Comparison of ENCODE assay signal across 8 cellular contexts in genomic region chr4:76993787-76994641, GRCh38. TPM values are rescaled to one million over a fixed set of nuclear protein-coding genes. Genes with fewer than 3 reads are reported as not detected.
DNase-seq lines count a peak whose midpoint lies in the region; ATAC-seq and TF ChIP-seq lines count a peak whose summit lies in the region.

No MANE protein-coding gene starts in this region.

- no peaks in the 10 kb centered on the region for H3K27me3 ChIP-seq in Peyer's patch
- H3K27me3 ChIP-seq in WERI-Rb-1 (ENCODE audit: insufficient read depth, low read depth, severe bottlenecking), result no peaks in the 10 kb centered on the region

- peaks cover 0 to 4% (median 0%) of the 10 kb centered on the region in 4 donors for H3K4me1 ChIP-seq in Peyer's patch

- no peak overlapping the region for H3K27ac ChIP-seq in Peyer's patch
- H3K27ac ChIP-seq in angular gyrus (ENCODE audit: low read depth, low read length), result peak overlapping the region; percentile 41
- no peak overlapping the region for H3K27ac ChIP-seq in WERI-Rb-1

- TF ChIP-seq POLR2A in Peyer's patch (IDR thresholded peaks at IDR 0.05), result no peak

- peak; percentile 87 for ATAC-seq in GM19023 (IDR thresholded peaks at IDR 0.05; ENCODE audit: unreplicated experiment)
- peak; percentile 86 for ATAC-seq in HG03045 (IDR thresholded peaks at IDR 0.05; ENCODE audit: unreplicated experiment)

- peaks cover 0 to 30% (median 0%) of the 10 kb centered on the region in 3 donors for H3K36me3 ChIP-seq in Peyer's patch
- peaks cover 11% of the 10 kb centered on the region; the same call in 1 of the 2 replicates for H3K36me3 ChIP-seq in WERI-Rb-1

- H3K4me3 ChIP-seq in Peyer's patch (peak overlapping the region in 1 of 4 donors; percentile 4), WERI-Rb-1 (ENCODE audit: low read depth, low read length) (no peak overlapping the region)

- TF ChIP-seq CTCF in Peyer's patch (IDR thresholded peaks at IDR 0.05) (no peak), WERI-Rb-1 (IDR thresholded peaks at IDR 0.05; ENCODE audit: low read depth, low read length) (no peak)

- in situ Hi-C loops in ACHN (cut with HindIII; ENCODE audit: low pct_ligation_motif_present, low pct_unique_long_range_greater_than_20kb, low sequenced_read_pairs), result no loop called here

- DNase-seq in Peyer's patch (peak in 2 of 3 donors; percentile 60 to 74), WERI-Rb-1 (no peak), pons (ENCODE audit: low spot score) (no peak), ACHN (no peak)
- DNase-seq in stimulated activated CD8-positive, alpha-beta memory T cell treated with anti-CD3 and anti-CD28 coated beads, Interleukin-12 subunit alpha, Interleukin-12 subunit beta, amount 100 ng/mL, for 4 hours (ENCODE audit: low read depth), result peak; percentile 8

- no peaks in the 10 kb centered on the region for H3K9me3 ChIP-seq in Peyer's patch
- H3K9me3 ChIP-seq in WERI-Rb-1 (ENCODE audit: severe bottlenecking), result no peaks in the 10 kb centered on the region

RNA-seq across cellular contexts. Expression of gene SEPTIN11, which starts 44.5 kb away (rescaled TPM):
- total RNA-seq in Peyer's patch, result 100 to 1,000 TPM in 1 of 4 donors, 10 to 100 TPM in 3; 58.8 to 354 (median 80.0) TPM

Comparison
In these comparisons a context has a peak if more than half of its experiments do, and no peak if none do; other contexts are left out.
1. DNase-seq: peak in Peyer's patch (2 of 3) and stimulated activated CD8-positive, alpha-beta memory T cell treated with anti-CD3 and anti-CD28 coated beads, Interleukin-12 subunit alpha, Interleukin-12 subunit beta, amount 100 ng/mL, for 4 hours (single experiment); none in WERI-Rb-1 (single experiment), pons (single experiment) and ACHN (single experiment).